In genomic region chr10:35612385-35613106, GRCh38 we compare ENCODE assay signal across 26 cellular contexts. TPM values are rescaled to one million over a fixed set of nuclear protein-coding genes. Genes with fewer than 3 reads are reported as not detected.
"Had no signal": no experiment of that assay in that cellular context is flagged by ENCODE, and none has a peak within 500 bp of the region (broad histone marks: within the 10 kb centered on the region; RNA-seq: fewer than 3 reads in every experiment).

No MANE protein-coding gene starts in this region.

- H3K4me2 ChIP-seq: KMS-11 had no signal

- DNase-seq: activated CD4-positive, alpha-beta T cell treated with anti-CD3 and anti-CD28 coated beads for 4 hours; activated CD8-positive, alpha-beta memory T cell treated with anti-CD3 and anti-CD28 coated beads, Interleukin-2, amount 50 U/mL, for 4 hours; activated CD8-positive, alpha-beta T cell treated with anti-CD3 and anti-CD28 coated beads for 36 hours; activated gamma-delta T cell treated with Interleukin-2 at 50 U/mL for 16 hours; activated naive CD4-positive, alpha-beta T cell treated with anti-CD3 and anti-CD28 coated beads, Interleukin-2, amount 10 ng/mL, durations not matched to agents 7 days and 5 days; activated naive CD8-positive, alpha-beta T cell treated with anti-CD3 and anti-CD28 coated beads for 36 hours; activated T-cell treated with anti-CD3 and anti-CD28 coated beads, Interleukin-2, amount 50 U/mL, for 72 hours; brain microvascular endothelial cell; MG63; MV-4-11; NCI-H1105; NCI-H1436; NCI-H187; NCI-H2081 treated with DMSO at 0.1 percent for 48 hours; NCI-H446; NK-92 treated with Interleukin-12 subunit alpha and Interleukin-12 subunit beta, amount 100 ng/mL, for 24 hours; PC-3; SHP77 treated with DMSO at 0.1 percent for 48 hours; T-cell; T-helper 2 cell; T1000 had no signal

- ATAC-seq: activated CD4-positive, CD25-positive, alpha-beta regulatory T cell treated with anti-CD3 and anti-CD28 coated beads, Interleukin-2, amount 50 U/mL, for 24 hours; activated CD8-positive, alpha-beta T cell treated with anti-CD3 and anti-CD28 coated beads for 36 hours; activated T-cell treated with anti-CD3 and anti-CD28 coated beads, Interleukin-2, amount 50 U/mL, for 72 hours; T-cell had no signal

- H3K27me3 ChIP-seq: brain microvascular endothelial cell had no signal

- H3K9ac ChIP-seq: KMS-11 had no signal

- H3K36me3 ChIP-seq: brain microvascular endothelial cell, cardiac muscle cell, MG63 had no signal

- FAIRE-seq: RCC 7860 had no signal

- H3K4me3 ChIP-seq: cardiac muscle cell, MG63 had no signal

- H3K9me3 ChIP-seq: MG63 had no signal

- H3K27ac ChIP-seq: brain microvascular endothelial cell, cardiac muscle cell, KMS-11 had no signal

RNA-seq across cellular contexts. Expression of gene GJD4, which starts 7.4 kb away (rescaled TPM):
- total RNA-seq: activated CD8-positive, alpha-beta T cell treated with anti-CD3 and anti-CD28 coated beads for 36 hours; activated naive CD8-positive, alpha-beta T cell treated with anti-CD3 and anti-CD28 coated beads for 36 hours; activated T-cell treated with anti-CD3 and anti-CD28 coated beads, Interleukin-2, amount 50 U/mL, for 72 hours; activated T-helper 2 cell treated with anti-CD3 and anti-CD28 coated beads, Interferon-gamma antibody, Interleukin-2, Interleukin-4, amounts not matched to agents 10 μg/mL and 5 μg/mL and 100 μg/mL, durations not matched to agents 14 hours and 24 hours and 36 hours; T-cell had no signal
- polyA plus RNA-seq: cardiac muscle cell had no signal
